ENCODE assay signal across 8 cellular contexts in genomic region chr5:26329562-26330189, GRCh38.
A peak's percentile ranks its signal among the peaks of the same experiment; 100 is the strongest.
DNase-seq lines count a peak whose midpoint lies in the region; ATAC-seq and TF ChIP-seq lines count a peak whose summit lies in the region.

No MANE protein-coding gene starts in this region.

- peak; percentile 64 for TF ChIP-seq RAD21 in Ishikawa (IDR thresholded peaks at IDR 0.05; ENCODE audit: low read depth)

- no peak for ATAC-seq in GM19023 (IDR thresholded peaks at IDR 0.05; ENCODE audit: unreplicated experiment)

- DNase-seq in DMS153 (lab: John Stamatoyannopoulos, UW) (peak; percentile 22), SKM-1 treated with dmso at 0.1 percent for 144 hours (lab: John Stamatoyannopoulos, UW; ENCODE audit: unreplicated experiment) (peak; percentile 7), left kidney (ENCODE audit: low read depth, low spot score) (peak; percentile 44), GM19238 (ENCODE audit: insufficient read length, low spot score) (no peak)
- no peak for DNase-seq in activated CD4-positive, alpha-beta T cell treated with anti-CD3 and anti-CD28 coated beads for 48 hours
- no peak for DNase-seq in activated effector memory CD4-positive, alpha-beta T cell treated with Interleukin-2 at 50 U/mL for 16 hours

- TF ChIP-seq EP300 in Ishikawa (IDR thresholded peaks at IDR 0.05; ENCODE audit: borderline replicate concordance), result no peak

TF ChIP-seq in Ishikawa, 13 proteins besides CTCF, POLR2A, EP300 and RAD21:
- TF ChIP-seq EGR1 (IDR thresholded peaks at IDR 0.05), result no peak
- no peak for TF ChIP-seq CREB1 (IDR thresholded peaks at IDR 0.05; ENCODE audit: low read depth)

Comparison
In these comparisons a context has a peak if more than half of its experiments do, and no peak if none do; other contexts are left out.
1. DNase-seq: peak in DMS153 (single experiment), SKM-1 treated with dmso at 0.1 percent for 144 hours (single experiment) and left kidney (single experiment); none in activated CD4-positive, alpha-beta T cell treated with anti-CD3 and anti-CD28 coated beads for 48 hours (single experiment), activated effector memory CD4-positive, alpha-beta T cell treated with Interleukin-2 at 50 U/mL for 16 hours (single experiment) and GM19238 (single experiment).